In genomic region chr19:2546128-2547032, GRCh38 we compare ENCODE assay signal across 8 cellular contexts.
DNase-seq lines count a peak whose midpoint lies in the region; ATAC-seq and TF ChIP-seq lines count a peak whose summit lies in the region.

No MANE protein-coding gene starts in this region.

- no peak overlapping the region for H3K9ac ChIP-seq in PC-3 (ENCODE audit: low read length)

- no peak for ATAC-seq in PC-3
- ATAC-seq in HG03378 (IDR thresholded peaks at IDR 0.05; ENCODE audit: unreplicated experiment) = no peak

- no peak for TF ChIP-seq CTCF in PC-3 (conservative IDR thresholded peaks at IDR 0.05; ENCODE audit: low read depth, low read length)

- CTCF ChIA-PET in PC-3 (lab: Charles Lee) = no interaction called here

- no peaks in the 10 kb centered on the region for H3K36me3 ChIP-seq in neuron (ENCODE audit: insufficient read depth, low read length)
- no peaks in the 10 kb centered on the region for H3K36me3 ChIP-seq in PC-3 (ENCODE audit: low read depth, low read length)

- BruUV-seq in PC-3 (replicated peaks; lab: Mats Ljungman, UMichigan) = no TSS peak

- H3K4me2 ChIP-seq in PC-3 (ENCODE audit: low read length) = no peak overlapping the region

- POLR2A ChIA-PET in PC-3 (lab: Charles Lee; ENCODE audit: unreplicated experiment) = no interaction called here

- peak in 13 of 14 donors; percentile 53 to 99 (median 86) for DNase-seq in C1 segment of cervical spinal cord (lab: John Stamatoyannopoulos, UW)
- DNase-seq in SKM-1 treated with dmso at 0.1 percent for 144 hours (lab: John Stamatoyannopoulos, UW; ENCODE audit: unreplicated experiment) = peak; percentile 58
- peak; percentile 83 to 99 (median 92) for DNase-seq in head of caudate nucleus
- no peak for DNase-seq in NCI-H510A (lab: John Stamatoyannopoulos, UW)
- DNase-seq in PC-3 = no peak
- no peak for DNase-seq in NCI-H146 treated with DMSO at 0.1 percent for 48 hours (lab: John Stamatoyannopoulos, UW; ENCODE audit: unreplicated experiment)

- H3K9me3 ChIP-seq in neuron (ENCODE audit: low read length) = no peaks in the 10 kb centered on the region
- no peaks in the 10 kb centered on the region for H3K9me3 ChIP-seq in PC-3 (ENCODE audit: low read length)

- H3K9me2 ChIP-seq in PC-3 (replicated peaks; ENCODE audit: low read length) = no peaks in the 10 kb centered on the region

- no peak overlapping the region for H3K27ac ChIP-seq in PC-3 (ENCODE audit: low read length)

- intact Hi-C loops in head of caudate nucleus (cut with DNase I) (no loop called here), PC-3 (cut with micrococcal nuclease) (no loop called here)

- H3F3A ChIP-seq in PC-3 (ENCODE audit: low read length, unreplicated experiment) = no peaks in the 10 kb centered on the region

- H3K27me3 ChIP-seq in neuron (ENCODE audit: insufficient read depth, low read length) (no peaks in the 10 kb centered on the region), PC-3 (ENCODE audit: low read length) (no peaks in the 10 kb centered on the region)

- H2AFZ ChIP-seq in neuron (ENCODE audit: low read depth, low read length) (peak overlapping the region; percentile 11), PC-3 (ENCODE audit: low read length) (no peak overlapping the region)

- peaks cover 31% of the 10 kb centered on the region for H3K4me1 ChIP-seq in neuron (ENCODE audit: insufficient read depth, low read length)
- H3K4me1 ChIP-seq in PC-3 (ENCODE audit: insufficient read depth, low read length) = peaks cover 40% of the 10 kb centered on the region

- H3K4me3 ChIP-seq in neuron (ENCODE audit: low read length) = peak overlapping the region; percentile 35
- H3K4me3 ChIP-seq in PC-3 (ENCODE audit: low read length) = no peak overlapping the region

- H4K20me1 ChIP-seq in PC-3 (ENCODE audit: low read length) = no peaks in the 10 kb centered on the region

- H3K79me2 ChIP-seq in PC-3 (ENCODE audit: low read length) = peaks cover 21% of the 10 kb centered on the region

Comparison
In these comparisons a context has a peak if more than half of its experiments do, and no peak if none do; other contexts are left out.
1. DNase-seq: peak in C1 segment of cervical spinal cord (13 of 14), SKM-1 treated with dmso at 0.1 percent for 144 hours (single experiment) and head of caudate nucleus (42 of 42); none in NCI-H510A (single experiment), PC-3 (single experiment) and NCI-H146 treated with DMSO at 0.1 percent for 48 hours (single experiment).